ENCODE assay signal across 1 cellular context in genomic region chr12:51911788-51912711, GRCh38.
A peak's percentile ranks its signal among the peaks of the same experiment; 100 is the strongest.
TF ChIP-seq lines count a peak whose summit lies in the region.

No MANE protein-coding gene starts in this region.

TF ChIP-seq in HepG2, 621 proteins besides CTCF, POLR2A, EP300 and RAD21:
- peak; percentile 79 for TF ChIP-seq PATZ1 (CRISPR knock-in tag; IDR thresholded peaks at IDR 0.05)
- no peak for TF ChIP-seq ZNF383 (CRISPR knock-in tag; IDR thresholded peaks at IDR 0.05; ENCODE audit: borderline replicate concordance)
- TF ChIP-seq REPIN1 (CRISPR knock-in tag; IDR thresholded peaks at IDR 0.05; ENCODE audit: borderline replicate concordance, low read depth), result no peak
- TF ChIP-seq ZNF770 (CRISPR knock-in tag; IDR thresholded peaks at IDR 0.05), result peak; percentile 41; the same call in 1 of the 2 replicates
- TF ChIP-seq SATB2 (CRISPR knock-in tag; IDR thresholded peaks at IDR 0.05), result no peak
- 0 out of 2 replicates have a peak, but pooled peaks have one; percentile 17 for TF ChIP-seq ZSCAN25 (CRISPR knock-in tag; IDR thresholded peaks at IDR 0.05)
